In the genomic region with DNA sequence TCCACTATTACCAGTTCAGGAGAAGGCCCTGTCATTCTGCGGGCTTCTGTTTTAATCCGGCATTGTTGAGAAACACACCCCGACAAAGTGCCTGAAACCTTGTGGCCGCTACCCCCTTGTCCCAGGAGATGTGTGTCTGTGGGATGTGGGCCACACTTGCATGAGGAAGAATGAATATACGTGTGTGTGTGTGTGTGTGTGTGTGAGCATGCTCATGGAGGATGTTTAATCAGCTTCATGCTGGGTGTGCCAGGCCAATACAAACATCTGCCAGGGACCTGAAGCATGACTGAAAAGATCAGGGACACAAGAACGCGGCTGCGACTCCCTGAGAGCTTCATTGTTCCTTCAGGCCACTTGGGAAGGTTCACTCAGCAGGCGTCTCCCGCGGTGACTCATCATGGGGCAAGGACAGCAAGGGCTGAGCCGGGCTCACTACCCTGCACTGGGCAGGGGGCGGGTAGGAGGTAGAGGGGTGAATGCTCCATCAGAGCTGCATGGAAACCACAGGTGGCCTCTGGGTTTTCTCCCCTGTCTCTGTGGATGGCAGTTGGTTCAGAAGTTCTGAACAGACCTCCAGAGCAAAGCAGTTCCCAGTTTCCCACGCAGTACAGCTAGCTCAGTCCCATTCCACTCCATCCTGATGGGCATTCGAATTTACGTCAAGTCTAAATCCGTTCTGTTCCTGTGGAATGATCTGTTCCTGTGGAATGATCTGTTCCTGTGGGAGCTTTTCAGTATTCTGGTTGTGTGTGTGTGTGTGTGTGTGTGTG, we compare ENCODE assay signal across 8 cellular contexts. TPM values are rescaled to one million over a fixed set of nuclear protein-coding genes. Genes with fewer than 3 reads are reported as not detected.
DNase-seq lines count a peak whose midpoint lies in the region; ATAC-seq and TF ChIP-seq lines count a peak whose summit lies in the region.

No MANE protein-coding gene starts in this region.

- H3K4me3 Mint-ChIP-seq in T-helper 17 cell (no peak overlapping the region), T-cell (no peak overlapping the region)
- H3K4me3 Mint-ChIP-seq in activated CD8-positive, alpha-beta T cell treated with anti-CD3 and anti-CD28 coated beads, Interleukin-2, amount 10 ng/mL, durations not matched to agents 7 days and 5 days, result no peak overlapping the region

- TF ChIP-seq CTCF in Loucy (conservative IDR thresholded peaks at IDR 0.05; ENCODE audit: low read length) (no peak), fibroblast of villous mesenchyme (IDR thresholded peaks at IDR 0.05; ENCODE audit: insufficient read depth, low read depth, low read length) (no peak)

- H2AFZ ChIP-seq in Loucy (ENCODE audit: low read length), result no peak overlapping the region

- CTCF ChIA-PET in activated CD8-positive, alpha-beta T cell treated with anti-CD3 and anti-CD28 coated beads, Interleukin-2, amount 10 ng/mL, durations not matched to agents 7 days and 5 days (lab: Charles Lee), result interaction anchor here (0.8 to 2.9 kb wide), 6 partner anchors 14 to 163 kb away, joined by 3 to 25 read pairs (median 6); no protein-coding TSS in a partner anchor
- CTCF ChIA-PET in T-cell (lab: Charles Lee), result interaction anchor here (0.6 to 1.6 kb wide), 6 partner anchors 10 to 551 kb away, joined by 3 to 11 read pairs (median 4); no protein-coding TSS in a partner anchor

- no peaks in the 10 kb centered on the region for H3K27me3 Mint-ChIP-seq in T-helper 17 cell
- no peaks in the 10 kb centered on the region for H3K27me3 Mint-ChIP-seq in activated CD8-positive, alpha-beta T cell treated with anti-CD3 and anti-CD28 coated beads, Interleukin-2, amount 10 ng/mL, durations not matched to agents 7 days and 5 days (ENCODE audit: low read depth)
- no peaks in the 10 kb centered on the region for H3K27me3 Mint-ChIP-seq in T-cell

- ATAC-seq in T-helper 17 cell (no peak), T-cell (replicated peaks in 1 of 4) (no peak)
- ATAC-seq in activated CD8-positive, alpha-beta T cell treated with anti-CD3 and anti-CD28 coated beads, Interleukin-2, amount 10 ng/mL, durations not matched to agents 7 days and 5 days, result no peak

- H3K9me3 ChIP-seq in Loucy (ENCODE audit: insufficient read depth, low read depth, low read length), result no peaks in the 10 kb centered on the region
- H3K9me3 ChIP-seq in T-helper 17 cell (ENCODE audit: control insufficient read depth, low read length, poor library complexity, severe bottlenecking), result no peaks in the 10 kb centered on the region

- no peaks in the 10 kb centered on the region for H3K27me3 ChIP-seq in Loucy (ENCODE audit: insufficient read depth, low read length, poor library complexity, severe bottlenecking)

- peaks cover 6% of the 10 kb centered on the region for H3F3A ChIP-seq in Loucy (ENCODE audit: low read depth)

- POLR2A ChIA-PET in activated CD8-positive, alpha-beta T cell treated with anti-CD3 and anti-CD28 coated beads, Interleukin-2, amount 10 ng/mL, durations not matched to agents 7 days and 5 days (lab: Charles Lee), result interaction anchor here (1.6 to 22.4 kb wide), 3 partner anchors 12 to 71 kb away, joined by 7 to 4167 read pairs (median 447); partner anchors contain the start of genes MALAT1 and NEAT1
- POLR2A ChIA-PET in T-cell (lab: Charles Lee), result interaction anchor here in 1 of 2 donors (0.6 kb wide), 2 partner anchors 17 to 87 kb away, joined by 3 to 4 read pairs; no protein-coding TSS in a partner anchor

- no peaks in the 10 kb centered on the region for H3K9me3 Mint-ChIP-seq in activated CD8-positive, alpha-beta T cell treated with anti-CD3 and anti-CD28 coated beads, Interleukin-2, amount 10 ng/mL, durations not matched to agents 7 days and 5 days (ENCODE audit: insufficient read depth)
- no peaks in the 10 kb centered on the region for H3K9me3 Mint-ChIP-seq in T-cell

- H3K4me1 Mint-ChIP-seq in T-helper 17 cell (peaks cover 38% of the 10 kb centered on the region), T-cell (peaks cover 32 to 51% (median 49%) of the 10 kb centered on the region in 3 donors)
- H3K4me1 Mint-ChIP-seq in activated CD8-positive, alpha-beta T cell treated with anti-CD3 and anti-CD28 coated beads, Interleukin-2, amount 10 ng/mL, durations not matched to agents 7 days and 5 days (ENCODE audit: low read depth), result peaks cover 57% of the 10 kb centered on the region

- no peaks in the 10 kb centered on the region for H3K36me3 Mint-ChIP-seq in T-helper 17 cell (ENCODE audit: low read depth)
- H3K36me3 Mint-ChIP-seq in activated CD8-positive, alpha-beta T cell treated with anti-CD3 and anti-CD28 coated beads, Interleukin-2, amount 10 ng/mL, durations not matched to agents 7 days and 5 days (ENCODE audit: low read depth), result no peaks in the 10 kb centered on the region
- H3K36me3 Mint-ChIP-seq in T-cell, result no peaks in the 10 kb centered on the region

- H3K4me3 ChIP-seq in Loucy (ENCODE audit: low read length, poor library complexity, severe bottlenecking), result no peak overlapping the region
- H3K4me3 ChIP-seq in fibroblast of villous mesenchyme (ENCODE audit: low read depth, low read length), result no peak overlapping the region

- DNase-seq in DMS79 treated with DMSO at 0.1 percent for 48 hours (lab: John Stamatoyannopoulos, UW) (peak; percentile 98), T-helper 17 cell (no peak), fibroblast of villous mesenchyme (ENCODE audit: low read depth) (peak; percentile 95), occipital lobe (lab: John Stamatoyannopoulos, UW) (peak; percentile 72), T-cell (no peak), GOT3 (lab: John Stamatoyannopoulos, UW) (no peak)
- no peak for DNase-seq in activated CD8-positive, alpha-beta T cell treated with anti-CD3 and anti-CD28 coated beads, Interleukin-2, amount 10 ng/mL, durations not matched to agents 7 days and 5 days

- H3K27ac Mint-ChIP-seq in T-helper 17 cell (peak overlapping the region; percentile 39), T-cell (no peak overlapping the region)
- no peak overlapping the region for H3K27ac Mint-ChIP-seq in activated CD8-positive, alpha-beta T cell treated with anti-CD3 and anti-CD28 coated beads, Interleukin-2, amount 10 ng/mL, durations not matched to agents 7 days and 5 days

- no peak overlapping the region for H3K4me2 ChIP-seq in Loucy (ENCODE audit: low read depth, low read length, poor library complexity, severe bottlenecking)

- H3K9ac ChIP-seq in Loucy (ENCODE audit: low read depth, low read length, poor library complexity, severe bottlenecking), result peak overlapping the region; percentile 21

- H3K79me2 ChIP-seq in Loucy (ENCODE audit: insufficient read depth, low read length), result peaks cover 17% of the 10 kb centered on the region

- no peaks in the 10 kb centered on the region for H4K20me1 ChIP-seq in Loucy (ENCODE audit: insufficient read depth, low read length, poor library complexity, severe bottlenecking)

- peaks cover 65% of the 10 kb centered on the region for H3K4me1 ChIP-seq in Loucy (ENCODE audit: insufficient read depth, low read length, poor library complexity, severe bottlenecking)

- no peaks in the 10 kb centered on the region for H3K9me2 ChIP-seq in Loucy (replicated peaks; ENCODE audit: low read depth, low read length)

- H3K36me3 ChIP-seq in Loucy (ENCODE audit: insufficient read depth, low read length), result no peaks in the 10 kb centered on the region

RNA-seq across cellular contexts. Expression of gene MALAT1, which starts 7.0 kb away (rescaled TPM):
- over 10,000 TPM; 25,853 to 29,025 TPM for total RNA-seq in T-helper 17 cell
- total RNA-seq in fibroblast of villous mesenchyme, result 12,351 and 16,563 TPM in 2 replicates
- 11,800 TPM for total RNA-seq in occipital lobe
- 1,000 to 10,000 TPM; 3,822 to 4,094 TPM for total RNA-seq in activated CD8-positive, alpha-beta T cell treated with anti-CD3 and anti-CD28 coated beads, Interleukin-2, amount 10 ng/mL, durations not matched to agents 7 days and 5 days
- over 10,000 TPM; 21,382 to 33,585 (median 22,045) TPM for total RNA-seq in T-cell

RNA-seq across cellular contexts. Expression of gene SCYL1, which starts 33.1 kb away (rescaled TPM):
- total RNA-seq in T-helper 17 cell (10 to 100 TPM; 56.6 to 61.7 TPM), fibroblast of villous mesenchyme (125 and 135 TPM in 2 replicates), occipital lobe (34.2 TPM), T-cell (10 to 100 TPM; 66.4 to 96.8 (median 76.8) TPM)
- 10 to 100 TPM; 68.0 to 69.5 TPM for total RNA-seq in activated CD8-positive, alpha-beta T cell treated with anti-CD3 and anti-CD28 coated beads, Interleukin-2, amount 10 ng/mL, durations not matched to agents 7 days and 5 days

Comparison
In these comparisons a context has a peak if more than half of its experiments do, and no peak if none do; other contexts are left out.
1. DNase-seq: peak in DMS79 treated with DMSO at 0.1 percent for 48 hours (single experiment), fibroblast of villous mesenchyme (single experiment) and occipital lobe (single experiment); none in T-helper 17 cell (0 of 3), activated CD8-positive, alpha-beta T cell treated with anti-CD3 and anti-CD28 coated beads, Interleukin-2, amount 10 ng/mL, durations not matched to agents 7 days and 5 days (single experiment), T-cell (0 of 34) and GOT3 (single experiment).